ENCODE assay signal across 29 cellular contexts in genomic region chr6:133042550-133043120, GRCh38.
"Had no signal": no experiment of that assay in that cellular context is flagged by ENCODE, and none has a peak within 500 bp of the region (broad histone marks: within the 10 kb centered on the region; RNA-seq: fewer than 3 reads in every experiment).

No MANE protein-coding gene starts in this region.

- H3K9me3 ChIP-seq: gastroesophageal sphincter, heart left ventricle, left lung, mucosa of descending colon, thoracic aorta, tibial nerve, upper lobe of left lung had no signal

- H3K4me3 Mint-ChIP-seq: endodermal cell; mesothelial cell of epicardium; naive B cell; natural killer cell treated with Interleukin-12 subunit alpha and Interleukin-12 subunit beta and Interleukin-15 and Interleukin-18, amount 100 ng/mL, for 72 hours; neural crest cell; stimulated activated naive B cell treated with anti-CD40 and anti-IgM and Interleukin-4, amounts not matched to agents 10 μg/mL and 1 μg/mL and 100 μg/mL, for 72 hours; stimulated activated naive CD8-positive, alpha-beta T cell treated with anti-CD3 and anti-CD28 coated beads, Interleukin-15, Interleukin-2, amounts not matched to agents 100 ng/mL and 50 ng/mL, for 24 hours had no signal

- H3K36me3 ChIP-seq: gastroesophageal sphincter, heart left ventricle, left lung, thoracic aorta, tibial nerve, upper lobe of left lung had no signal

- H3K9me3 Mint-ChIP-seq: endodermal cell; naive B cell; natural killer cell treated with Interleukin-12 subunit alpha and Interleukin-12 subunit beta and Interleukin-15 and Interleukin-18, amount 100 ng/mL, for 72 hours; neural crest cell; stimulated activated naive B cell treated with anti-CD40 and anti-IgM and Interleukin-4, amounts not matched to agents 10 μg/mL and 1 μg/mL and 100 μg/mL, for 72 hours; stimulated activated naive CD8-positive, alpha-beta T cell treated with anti-CD3 and anti-CD28 coated beads, Interleukin-15, Interleukin-2, amounts not matched to agents 100 ng/mL and 50 ng/mL, for 24 hours had no signal

- H3K79me2 ChIP-seq: hepatocyte, parathyroid adenoma had no signal

- FAIRE-seq: colon, urothelium cell line had no signal

- H3K36me3 Mint-ChIP-seq: mesothelial cell of epicardium; naive B cell; natural killer cell treated with Interleukin-12 subunit alpha and Interleukin-12 subunit beta and Interleukin-15 and Interleukin-18, amount 100 ng/mL, for 72 hours; stimulated activated naive B cell treated with anti-CD40 and anti-IgM and Interleukin-4, amounts not matched to agents 10 μg/mL and 1 μg/mL and 100 μg/mL, for 72 hours had no signal

- H3K27me3 ChIP-seq: dorsolateral prefrontal cortex, gastroesophageal sphincter, heart left ventricle, hepatocyte, left lung, tibial nerve, upper lobe of left lung had no signal

- H3K4me3 ChIP-seq: dorsolateral prefrontal cortex, gastroesophageal sphincter, heart left ventricle, hepatocyte, left lung, mucosa of descending colon, thoracic aorta, tibial nerve, upper lobe of left lung had no signal

- H3K4me1 ChIP-seq: gastroesophageal sphincter, left lung, parathyroid adenoma, tibial nerve, upper lobe of left lung had no signal

- H3K4me2 ChIP-seq: hepatocyte had no signal

- H2AFZ ChIP-seq: hepatocyte, parathyroid adenoma had no signal

- H3K4me1 Mint-ChIP-seq: naive B cell; neural crest cell; stimulated activated naive B cell treated with anti-CD40 and anti-IgM and Interleukin-4, amounts not matched to agents 10 μg/mL and 1 μg/mL and 100 μg/mL, for 72 hours had no signal

- H3K9ac ChIP-seq: parathyroid adenoma had no signal

- H3K27ac Mint-ChIP-seq: endodermal cell; mesothelial cell of epicardium; natural killer cell treated with Interleukin-12 subunit alpha and Interleukin-12 subunit beta and Interleukin-15 and Interleukin-18, amount 100 ng/mL, for 72 hours; progenitor cell of endocrine pancreas; stimulated activated naive B cell treated with anti-CD40 and anti-IgM and Interleukin-4, amounts not matched to agents 10 μg/mL and 1 μg/mL and 100 μg/mL, for 72 hours; stimulated activated naive CD8-positive, alpha-beta T cell treated with anti-CD3 and anti-CD28 coated beads, Interleukin-15, Interleukin-2, amounts not matched to agents 100 ng/mL and 50 ng/mL, for 24 hours had no signal

- ATAC-seq: esophagus mucosa; gastroesophageal sphincter; heart left ventricle; left cardiac atrium; left lung; mucosa of descending colon; natural killer cell treated with Interleukin-12 subunit alpha and Interleukin-12 subunit beta and Interleukin-15 and Interleukin-18, amount 100 ng/mL, for 72 hours; sciatic nerve; stimulated activated naive B cell treated with anti-CD40 and anti-IgM and Interleukin-4, amounts not matched to agents 10 μg/mL and 1 μg/mL and 100 μg/mL, for 72 hours had no signal

- H3K27me3 Mint-ChIP-seq: natural killer cell treated with Interleukin-12 subunit alpha and Interleukin-12 subunit beta and Interleukin-15 and Interleukin-18, amount 100 ng/mL, for 72 hours; progenitor cell of endocrine pancreas; stimulated activated naive CD8-positive, alpha-beta T cell treated with anti-CD3 and anti-CD28 coated beads, Interleukin-15, Interleukin-2, amounts not matched to agents 100 ng/mL and 50 ng/mL, for 24 hours had no signal

- DNase-seq: dorsolateral prefrontal cortex; effector CD8-positive, alpha-beta T cell; endodermal cell; foreskin fibroblast; heart left ventricle; left cardiac atrium; left lung; mesenchymal stem cell; mucosa of descending colon; naive B cell; stimulated activated CD4-positive, alpha-beta T cell treated with anti-CD3 and anti-CD28 coated beads, Interleukin-2, amount 100 ng/mL, for 24 hours; stimulated activated CD4-positive, alpha-beta T cell treated with anti-CD3 and anti-CD28 coated beads, Interleukin-4, amount 100 ng/mL, for 4 hours; stimulated activated naive B cell treated with anti-CD40 and anti-IgM and Interleukin-4, amounts not matched to agents 10 μg/mL and 1 μg/mL and 100 μg/mL, for 72 hours; upper lobe of left lung had no signal

- H3K27ac ChIP-seq: dorsolateral prefrontal cortex, epithelial cell of prostate, gastroesophageal sphincter, hepatocyte, left lung, parathyroid adenoma, thoracic aorta, tibial nerve, upper lobe of left lung had no signal
